28 cellular contexts compared by ENCODE assay signal in the genomic region with DNA sequence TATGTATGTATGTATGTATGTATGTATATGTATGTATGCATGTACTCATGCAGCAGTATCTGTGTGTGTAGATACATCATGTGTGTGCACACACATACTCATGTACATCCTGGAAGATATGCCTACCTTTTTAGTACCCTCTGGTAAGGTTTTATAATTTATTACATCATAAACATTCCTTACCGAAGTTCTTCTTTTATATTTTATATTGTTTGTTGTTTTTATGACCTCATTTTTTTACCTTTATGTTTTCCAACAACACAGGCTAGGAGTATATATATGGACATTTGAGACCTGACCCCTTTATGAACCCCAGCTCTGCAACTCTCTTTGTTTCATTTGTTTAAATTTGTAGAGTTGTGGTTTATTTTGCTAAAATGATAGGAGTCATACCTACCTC.
"Had no signal": no experiment of that assay in that cellular context is flagged by ENCODE, and none has a peak within 500 bp of the region (broad histone marks: within the 10 kb centered on the region; RNA-seq: fewer than 3 reads in every experiment).

No MANE protein-coding gene starts in this region.

- H3K4me1 Mint-ChIP-seq: endodermal cell had no signal

- H3K9me3 ChIP-seq: colonic mucosa, esophagus muscularis mucosa, esophagus squamous epithelium, gastrocnemius medialis, gastroesophageal sphincter, heart left ventricle, heart right ventricle had no signal

- FAIRE-seq: endothelial cell of umbilical vein, frontal cortex had no signal

- H3K27ac ChIP-seq: colonic mucosa, coronary artery, dorsolateral prefrontal cortex, epithelial cell of prostate, esophagus muscularis mucosa, esophagus squamous epithelium, foreskin keratinocyte, gastrocnemius medialis, gastroesophageal sphincter, heart left ventricle, heart right ventricle, hepatocyte had no signal

- H3K27ac Mint-ChIP-seq: dendritic cell treated with granulocyte-macrophage colony-stimulating factor and Interleukin-4, amounts not matched to agents 40 ng/mL and 50 ng/mL, for 4 days; effector memory CD8-positive, alpha-beta T cell; endodermal cell had no signal

- H2AFZ ChIP-seq: hepatocyte had no signal

- H3K27me3 Mint-ChIP-seq: dendritic cell treated with granulocyte-macrophage colony-stimulating factor and Interleukin-4, amounts not matched to agents 40 ng/mL and 50 ng/mL, for 4 days had no signal

- H3K9me3 Mint-ChIP-seq: dendritic cell treated with granulocyte-macrophage colony-stimulating factor and Interleukin-4, amounts not matched to agents 40 ng/mL and 50 ng/mL, for 4 days; effector memory CD8-positive, alpha-beta T cell; endodermal cell had no signal

- ATAC-seq: effector memory CD8-positive, alpha-beta T cell; esophagus mucosa; foreskin keratinocyte; gastrocnemius medialis; gastroesophageal sphincter; heart left ventricle; heart right ventricle had no signal

- H3K4me3 Mint-ChIP-seq: dendritic cell treated with granulocyte-macrophage colony-stimulating factor and Interleukin-4, amounts not matched to agents 40 ng/mL and 50 ng/mL, for 4 days; effector memory CD8-positive, alpha-beta T cell; endodermal cell had no signal

- H3K27me3 ChIP-seq: colonic mucosa, dorsolateral prefrontal cortex, esophagus muscularis mucosa, esophagus squamous epithelium, foreskin keratinocyte, gastrocnemius medialis, gastroesophageal sphincter, heart left ventricle, heart right ventricle, hepatocyte had no signal

- H3K4me2 ChIP-seq: hepatocyte had no signal

- H3K4me3 ChIP-seq: colonic mucosa, coronary artery, dorsolateral prefrontal cortex, esophagus muscularis mucosa, esophagus squamous epithelium, gastrocnemius medialis, gastroesophageal sphincter, heart left ventricle, heart right ventricle, hepatocyte had no signal

- H3K36me3 ChIP-seq: colonic mucosa, esophagus squamous epithelium, gastrocnemius medialis had no signal

- DNase-seq: colonic mucosa; cortex of kidney; dermis blood vessel endothelial cell; dorsolateral prefrontal cortex; effector CD4-positive, alpha-beta T cell; effector CD8-positive, alpha-beta T cell; effector memory CD4-positive, alpha-beta T cell; effector memory CD8-positive, alpha-beta T cell; endodermal cell; erythroblast; esophagus squamous epithelium; foreskin fibroblast; foreskin keratinocyte; foreskin melanocyte; gastrocnemius medialis; glutamatergic neuron; head of caudate nucleus; heart left ventricle; heart right ventricle had no signal

- H3K4me1 ChIP-seq: colonic mucosa, esophagus squamous epithelium, foreskin keratinocyte, gastrocnemius medialis, gastroesophageal sphincter, heart left ventricle, heart right ventricle had no signal

- H3K79me2 ChIP-seq: hepatocyte had no signal
